22 cellular contexts compared by ENCODE assay signal in genomic region chr17:3040882-3041281, GRCh38. TPM values are rescaled to one million over a fixed set of nuclear protein-coding genes. Genes with fewer than 3 reads are reported as not detected.
"Had no signal": no experiment of that assay in that cellular context is flagged by ENCODE, and none has a peak within 500 bp of the region (broad histone marks: within the 10 kb centered on the region; RNA-seq: fewer than 3 reads in every experiment).

No MANE protein-coding gene starts in this region.

- DNase-seq: activated CD4-positive, alpha-beta T cell treated with anti-CD3 and anti-CD28 coated beads for 4 hours; activated CD4-positive, alpha-beta T cell treated with anti-CD3 and anti-CD28 coated beads, Interleukin-2, amount 50 U/mL, for 48 hours; activated T-cell treated with anti-CD3 and anti-CD28 coated beads for 4 hours; caudate nucleus; Kasumi-1; KBM-7; NCI-H1417; NCI-H1930; NCI-H345; NCI-H510A; NCI-H526 treated with DMSO at 0.1 percent for 48 hours; NCI-H82; T-cell had no signal

- H3K4me3 Mint-ChIP-seq: activated naive CD4-positive, alpha-beta T cell treated with anti-CD3 and anti-CD28 coated beads, Interleukin-2, amount 50 U/mL, for 24 hours; T-cell had no signal

- H3K36me3 ChIP-seq: breast epithelium had no signal

- H3K27ac ChIP-seq: breast epithelium, SK-N-MC had no signal

- ATAC-seq: activated CD4-positive, CD25-positive, alpha-beta regulatory T cell treated with anti-CD3 and anti-CD28 coated beads, Interleukin-2, amount 50 U/mL, for 24 hours; Right ventricle myocardium inferior; T-cell had no signal

- H3K4me1 ChIP-seq: breast epithelium had no signal

- H3K4me3 ChIP-seq: breast epithelium, SK-N-MC had no signal

- H3K27ac Mint-ChIP-seq: activated naive CD4-positive, alpha-beta T cell treated with anti-CD3 and anti-CD28 coated beads, Interleukin-2, amount 50 U/mL, for 24 hours; T-cell had no signal

- H3K27me3 ChIP-seq: breast epithelium had no signal

RNA-seq across cellular contexts. Expression of gene OR1D5, which starts 22.5 kb away (rescaled TPM):
- total RNA-seq: aorta, breast epithelium, cerebellum, OCI-LY7, Right ventricle myocardium inferior, RPMI7951, T-cell had no signal
- polyA plus RNA-seq: aorta had no signal
